In genomic region chr12:18612971-18613370, GRCh38 we compare ENCODE assay signal across 20 cellular contexts.
A peak's percentile ranks its signal among the peaks of the same experiment; 100 is the strongest.
DNase-seq lines count a peak whose midpoint lies in the region; ATAC-seq, FAIRE-seq and TF ChIP-seq lines count a peak whose summit lies in the region.
"Had no signal": no experiment of that assay in that cellular context is flagged by ENCODE, and none has a peak within 500 bp of the region (broad histone marks: within the 10 kb centered on the region; RNA-seq: fewer than 3 reads in every experiment).

No MANE protein-coding gene starts in this region.

- H2BK15ac ChIP-seq in IMR-90 (ENCODE audit: low read depth, low read length) = no peak overlapping the region

- TF ChIP-seq EP300 in A549 (IDR thresholded peaks at IDR 0.05) (no peak), K562 (IDR thresholded peaks at IDR 0.05; ENCODE audit: low read length) (no peak)

- H4K91ac ChIP-seq in IMR-90 (ENCODE audit: insufficient read depth, low read depth, low read length) = no peak overlapping the region

- no TSS peak for BruUV-seq in IMR-90 (replicated peaks; lab: Mats Ljungman, UMichigan)
- no TSS peak for BruUV-seq in K562 (replicated peaks; lab: Mats Ljungman, UMichigan)

- 44% methylated on average over 2 of the region's 2 CpGs for WGBS in A549 (ENCODE audit: missing lambda C conversion rate)
- no CpG with 5 or more reads among the region's 2 CpGs for WGBS in IMR-90 (ENCODE audit: extremely low coverage in 2 of 2, insufficient read length in 1 of 2), 2 experiments
- 36% methylated on average over 2 of the region's 2 CpGs for WGBS in K562 (ENCODE audit: insufficient coverage, low coverage, missing lambda C conversion rate)

- dilution Hi-C loops in IMR-90 (cut with HindIII; ENCODE audit: low sequenced_read_pairs, unreplicated experiment) = no loop called here

- H3K27ac ChIP-seq in A549 = no peak overlapping the region
- H3K27ac ChIP-seq in IMR-90 (ENCODE audit: insufficient read depth, low read length) = no peak overlapping the region
- no peak overlapping the region for H3K27ac ChIP-seq in K562 (ENCODE audit: extremely low read depth, low read depth, low read length)

- H2BK20ac ChIP-seq in IMR-90 (ENCODE audit: low read depth, low read length) = no peak overlapping the region

- TF ChIP-seq RAD21 in A549 (conservative IDR thresholded peaks at IDR 0.05 in 1 of 2, IDR thresholded peaks at IDR 0.05 in 1 of 2) (no peak), IMR-90 (IDR thresholded peaks at IDR 0.05; ENCODE audit: low read length) (no peak), K562 (CRISPR knock-in tag; conservative IDR thresholded peaks at IDR 0.05 in 1 of 2, IDR thresholded peaks at IDR 0.05 in 1 of 2) (no peak)

- no peaks in the 10 kb centered on the region for H3K79me1 ChIP-seq in IMR-90 (ENCODE audit: low read depth in 1 of 2, low read length in 2 of 2)

- H4K20me1 ChIP-seq in IMR-90 (ENCODE audit: insufficient read depth, low read length) (no peaks in the 10 kb centered on the region), K562 (replicated peaks; ENCODE audit: control insufficient read depth, insufficient read depth, low read length) (no peaks in the 10 kb centered on the region)

- H3K9ac ChIP-seq in IMR-90 (ENCODE audit: low read depth, low read length) = no peak overlapping the region
- no peak overlapping the region for H3K9ac ChIP-seq in K562 (ENCODE audit: insufficient read depth in 1 of 2, low read depth in 2 of 2, low read length in 2 of 2)

- no peak overlapping the region for H2BK5ac ChIP-seq in IMR-90 (ENCODE audit: low read depth, low read length, poor library complexity, severe bottlenecking)

- no peak overlapping the region for H2BK120ac ChIP-seq in IMR-90 (ENCODE audit: low read depth, low read length)

- H3K18ac ChIP-seq in IMR-90 (ENCODE audit: low read depth, low read length) = no peak overlapping the region

- H3K4ac ChIP-seq in IMR-90 (ENCODE audit: low read depth, low read length) = no peak overlapping the region

- H3K4me2 ChIP-seq in A549 = no peak overlapping the region
- H3K4me2 ChIP-seq in IMR-90 (ENCODE audit: low read depth, low read length) = no peak overlapping the region
- H3K4me2 ChIP-seq in K562 (ENCODE audit: insufficient read depth, low read length) = no peak overlapping the region
- H3K4me2 ChIP-seq: GM23338 had no signal

- H4K8ac ChIP-seq in IMR-90 (ENCODE audit: low read depth in 2 of 2, low read length in 2 of 2) = no peak overlapping the region

- no peak overlapping the region for H3K14ac ChIP-seq in IMR-90 (replicated peaks; ENCODE audit: low read depth, low read length)

- H3K4me3 ChIP-seq in A549 (no peak overlapping the region), AG10803 (ENCODE audit: low read length) (no peak overlapping the region), IMR-90 (ENCODE audit: insufficient read depth, low read depth, low read length) (no peak overlapping the region), K562 (no peak overlapping the region)
- H3K4me3 ChIP-seq: GM12878, GM23338 had no signal

- TF ChIP-seq CTCF in A549 (IDR thresholded peaks at IDR 0.05) = no peak
- TF ChIP-seq CTCF in AG10803 (conservative IDR thresholded peaks at IDR 0.05; ENCODE audit: low read length) = no peak
- no peak for TF ChIP-seq CTCF in IMR-90 (conservative IDR thresholded peaks at IDR 0.05; ENCODE audit: low read depth, low read length)
- no peak for TF ChIP-seq CTCF in K562 (IDR thresholded peaks at IDR 0.05 in 2 of 3, conservative IDR thresholded peaks at IDR 0.05 in 1 of 3; ENCODE audit: insufficient read depth in 2 of 3, low read depth in 1 of 3, low read length in 3 of 3)

- H3K9me3 ChIP-seq in A549 (no peaks in the 10 kb centered on the region), IMR-90 (ENCODE audit: control insufficient read depth, insufficient read depth, low read length) (no peaks in the 10 kb centered on the region), K562 (replicated peaks; ENCODE audit: control insufficient read depth, insufficient read depth, low read depth, low read length) (no peaks in the 10 kb centered on the region)

- no peak for TF ChIP-seq POLR2A in A549 (IDR thresholded peaks at IDR 0.05; ENCODE audit: low read length)
- no peak for TF ChIP-seq POLR2A in IMR-90 (IDR thresholded peaks at IDR 0.05; ENCODE audit: low read depth, low read length)
- TF ChIP-seq POLR2A in K562 (conservative IDR thresholded peaks at IDR 0.05) = no peak

- no peak overlapping the region for H3K56ac ChIP-seq in IMR-90 (ENCODE audit: extremely low read depth, insufficient read depth, low read length)

- no peaks in the 10 kb centered on the region for H3K79me2 ChIP-seq in K562 (ENCODE audit: control insufficient read depth, insufficient read depth, low read length)

- ATAC-seq in A549 (no peak), IMR-90 (ENCODE audit: low read depth) (peak; percentile 42), K562 (no peak), HG02610 (IDR thresholded peaks at IDR 0.05; ENCODE audit: unreplicated experiment) (no peak), GM19397 (IDR thresholded peaks at IDR 0.05; ENCODE audit: unreplicated experiment) (no peak)
- ATAC-seq: GM12878, GM23338, HCT116 had no signal

- intact Hi-C loops in IMR-90 (cut with micrococcal nuclease) (no loop called here), K562 (cut with micrococcal nuclease) (no loop called here)

- H3K4me1 ChIP-seq in A549 (no peaks in the 10 kb centered on the region), IMR-90 (ENCODE audit: control insufficient read depth, insufficient read depth, low read length) (peaks cover 2% of the 10 kb centered on the region), K562 (replicated peaks in 1 of 2; ENCODE audit: control insufficient read depth in 2 of 2, insufficient read depth in 2 of 2, low read length in 2 of 2) (no peaks in the 10 kb centered on the region)

- no peaks in the 10 kb centered on the region for H3K27me3 ChIP-seq in IMR-90 (ENCODE audit: control insufficient read depth, insufficient read depth, low read length)
- no peaks in the 10 kb centered on the region for H3K27me3 ChIP-seq in K562 (ENCODE audit: control insufficient read depth in 2 of 2, insufficient read depth in 2 of 2, low read length in 2 of 2)

- CTCF ChIA-PET in A549 (lab: Yijun Ruan, JAX) = no interaction called here
- CTCF ChIA-PET in IMR-90 (lab: Yijun Ruan, JAX) = no interaction called here
- CTCF ChIA-PET in K562 (lab: Yijun Ruan, JAX; ENCODE audit: low intra/inter-chr PET ratio) = no interaction called here

- H3K23ac ChIP-seq in IMR-90 (ENCODE audit: low read depth, low read length) = no peak overlapping the region

- in situ Hi-C loops in IMR-90 (cut with MboI; ENCODE audit: low sequenced_read_pairs) = no loop called here
- in situ Hi-C loops in K562 (cut with MboI) = no loop called here

- H3K36me3 ChIP-seq in IMR-90 (ENCODE audit: control insufficient read depth, insufficient read depth, low read length) (no peaks in the 10 kb centered on the region), K562 (ENCODE audit: control insufficient read depth, insufficient read depth, low read length) (no peaks in the 10 kb centered on the region)

- H3K9me1 ChIP-seq in IMR-90 (ENCODE audit: insufficient read depth, low read length) = no peaks in the 10 kb centered on the region
- H3K9me1 ChIP-seq in K562 (ENCODE audit: control insufficient read depth, insufficient read depth, low read length) = no peaks in the 10 kb centered on the region

- no peak overlapping the region for H2AFZ ChIP-seq in IMR-90 (replicated peaks; ENCODE audit: low read length, poor library complexity)
- H2AFZ ChIP-seq in K562 (ENCODE audit: low read depth, low read length) = no peak overlapping the region
- H2AFZ ChIP-seq: GM23338 had no signal

- POLR2A ChIA-PET in A549 (lab: Yijun Ruan, JAX) = no interaction called here
- POLR2A ChIA-PET in IMR-90 (lab: Charles Lee; ENCODE audit: unreplicated experiment) = no interaction called here
- POLR2A ChIA-PET in K562 (lab: Yijun Ruan, JAX) = no interaction called here

- FAIRE-seq in A549 (lab: Jason Lieb, UNC) = no peak
- no peak for FAIRE-seq in K562 (lab: Jason Lieb, UNC)
- FAIRE-seq: GM12878, GM19239 had no signal

- H4K5ac ChIP-seq in IMR-90 (ENCODE audit: low read depth, low read length) = no peak overlapping the region

- H2AK9ac ChIP-seq in IMR-90 (replicated peaks; ENCODE audit: low read depth, low read length, poor library complexity) = no peak overlapping the region

- no peak overlapping the region for H2AK5ac ChIP-seq in IMR-90 (ENCODE audit: low read depth, low read length)

- DNase-seq in A549 (ENCODE audit: low read depth in 1 of 2, low spot score in 1 of 2) = no peak
- DNase-seq in AG10803 (ENCODE audit: low read depth) = peak; percentile 8
- DNase-seq in IMR-90 = no peak
- no peak for DNase-seq in K562 (ENCODE audit: extremely low read depth in 1 of 4, low spot score in 3 of 4)
- no peak for DNase-seq in glomerular visceral epithelial cell (ENCODE audit: extremely low spot score)
- DNase-seq: 8988T; C1 segment of cervical spinal cord; Calu3; CD4-positive, alpha-beta memory T cell; COR-L47; DMS53; DND-41; GDM1; H9 had no signal

TF ChIP-seq in A549, 52 proteins besides CTCF, POLR2A, EP300 and RAD21:
- TF ChIP-seq RCOR1 (IDR thresholded peaks at IDR 0.05; ENCODE audit: low read depth, low read length) = no peak
- TF ChIP-seq MYC (IDR thresholded peaks at IDR 0.05; ENCODE audit: borderline replicate concordance, low read length) = no peak
- peak; percentile 61 for TF ChIP-seq MAFK (IDR thresholded peaks at IDR 0.05; ENCODE audit: partially characterized antibody)
- no peak for TF ChIP-seq BHLHE40 (IDR thresholded peaks at IDR 0.05; ENCODE audit: low read depth, low read length)
- TF ChIP-seq RFX5 (IDR thresholded peaks at IDR 0.05) = no peak
- TF ChIP-seq ZC3H11A (IDR thresholded peaks at IDR 0.05) = no peak
- TF ChIP-seq JUNB (IDR thresholded peaks at IDR 0.05) = no peak

TF ChIP-seq in IMR-90, 13 proteins besides CTCF, POLR2A, EP300 and RAD21:
- TF ChIP-seq RCOR1 (IDR thresholded peaks at IDR 0.05; ENCODE audit: insufficient replicate concordance, low read length) (no peak), MXI1 (IDR thresholded peaks at IDR 0.05; ENCODE audit: borderline replicate concordance, low read depth, low read length) (no peak), MAFK (IDR thresholded peaks at IDR 0.05; ENCODE audit: low read depth, low read length) (peak; percentile 80)

TF ChIP-seq in K562, 482 proteins besides CTCF, POLR2A, EP300 and RAD21 (continues in another document):
- TF ChIP-seq PREB (CRISPR knock-in tag; IDR thresholded peaks at IDR 0.05) (no peak), JUND (IDR thresholded peaks at IDR 0.05; ENCODE audit: borderline replicate concordance, low read depth, low read length) (no peak), JUND (tag; IDR thresholded peaks at IDR 0.05; ENCODE audit: borderline replicate concordance, low read depth, low read length) (no peak)

Comparison
In these comparisons a context has a peak if more than half of its experiments do, and no peak if none do; other contexts are left out.
1. Of the 35 proteins assayed by ChIP-seq in both K562 and A549: peak only in K562: none; only in A549: MAFK; in both: none; in neither: 34.